In the genomic region with DNA sequence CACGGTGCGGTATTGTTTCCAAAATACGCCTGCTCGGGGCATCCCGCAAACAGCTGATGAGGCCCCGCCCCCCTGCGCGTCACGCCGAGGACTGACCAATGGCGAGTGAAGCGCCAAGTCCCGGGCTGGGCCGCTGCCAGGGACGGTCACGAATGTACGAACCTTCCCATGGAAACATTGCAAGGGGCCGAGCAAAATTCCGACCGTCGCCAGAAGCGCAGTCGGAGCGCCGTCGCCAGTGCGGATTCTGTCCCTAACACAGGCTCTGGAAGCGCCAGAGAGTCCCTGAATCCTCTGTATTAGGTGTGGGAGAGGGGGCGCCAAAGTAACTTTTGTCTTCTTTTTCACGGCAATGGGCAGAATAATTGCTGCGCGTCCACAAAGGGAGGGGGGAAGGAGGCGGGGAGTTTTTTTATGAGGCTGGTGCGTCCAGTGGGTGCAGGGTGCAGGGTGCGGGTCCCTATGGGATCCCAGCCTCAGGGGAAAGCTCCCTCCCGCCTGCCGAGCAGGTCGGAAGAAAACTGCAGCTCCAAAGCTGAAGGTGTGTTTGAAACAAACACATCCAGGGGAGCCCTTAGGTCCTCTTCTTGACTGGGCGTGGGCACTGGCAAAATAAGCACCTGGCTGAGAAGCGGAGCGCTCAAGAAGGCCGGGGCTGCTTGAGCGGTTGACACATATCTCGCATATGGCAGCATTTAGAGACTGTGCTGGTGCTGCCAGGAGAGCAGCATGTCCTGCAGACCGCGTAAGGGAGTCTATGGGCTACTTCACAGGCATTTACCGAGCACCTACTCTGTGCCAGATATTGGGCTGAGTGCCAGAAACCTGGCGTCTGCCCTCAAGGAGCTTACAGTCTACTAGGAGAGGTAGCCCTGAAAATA, we compare ENCODE assay signal across 8 cellular contexts. TPM values are rescaled to one million over a fixed set of nuclear protein-coding genes. Genes with fewer than 3 reads are reported as not detected.
DNase-seq lines count a peak whose midpoint lies in the region; ATAC-seq, FAIRE-seq and TF ChIP-seq lines count a peak whose summit lies in the region.

A gene with protein sequence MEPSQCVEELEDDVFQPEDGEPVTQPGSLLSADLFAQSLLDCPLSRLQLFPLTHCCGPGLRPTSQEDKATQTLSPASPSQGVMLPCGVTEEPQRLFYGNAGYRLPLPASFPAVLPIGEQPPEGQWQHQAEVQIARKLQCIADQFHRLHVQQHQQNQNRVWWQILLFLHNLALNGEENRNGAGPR (minus strand): TSS at position 25 of the 881 bp plus-strand sequence. CDS start 2,793 bp downstream, outside the sequence.

- H3K4me3 ChIP-seq in Loucy (ENCODE audit: low read length, poor library complexity, severe bottlenecking) = peak within 1 kb of the TSS; percentile 73
- H3K4me3 ChIP-seq in RWPE2 (ENCODE audit: severe bottlenecking) = peak within 1 kb of the TSS; percentile 56
- H3K4me3 ChIP-seq in fibroblast of villous mesenchyme (ENCODE audit: low read depth, low read length) = peak within 1 kb of the TSS; percentile 88
- H3K4me3 ChIP-seq in neural cell (ENCODE audit: low read length) = peak within 1 kb of the TSS; percentile 79

- H3K9me3 ChIP-seq in Loucy (ENCODE audit: insufficient read depth, low read depth, low read length) (no peaks in the 10 kb centered on the region), RWPE2 (ENCODE audit: severe bottlenecking) (no peaks in the 10 kb centered on the region), neural cell (ENCODE audit: low read length) (no peaks in the 10 kb centered on the region)

- H3K9ac ChIP-seq in Loucy (ENCODE audit: low read depth, low read length, poor library complexity, severe bottlenecking) (peak within 1 kb of the TSS; percentile 56), neural cell (ENCODE audit: low read length) (peak within 1 kb of the TSS; percentile 66)

- H3K4me1 ChIP-seq in Loucy (ENCODE audit: insufficient read depth, low read length, poor library complexity, severe bottlenecking) = peaks cover 48% of the 10 kb centered on the region
- H3K4me1 ChIP-seq in RWPE2 (ENCODE audit: insufficient read depth, poor library complexity, severe bottlenecking) = peaks cover 24% of the 10 kb centered on the region

- H3K27ac Mint-ChIP-seq in stimulated activated naive CD8-positive, alpha-beta T cell treated with anti-CD3 and anti-CD28 coated beads, Interleukin-15, amount 100 ng/mL, for 72 hours = peak within 1 kb of the TSS; percentile 75 to 86

- peak within 1 kb of the TSS; percentile 93 for H3K4me3 Mint-ChIP-seq in stimulated activated naive CD8-positive, alpha-beta T cell treated with anti-CD3 and anti-CD28 coated beads, Interleukin-15, amount 100 ng/mL, for 72 hours

- peaks cover 48% of the 10 kb centered on the region for H3K4me1 Mint-ChIP-seq in stimulated activated naive CD8-positive, alpha-beta T cell treated with anti-CD3 and anti-CD28 coated beads, Interleukin-15, amount 100 ng/mL, for 72 hours

- H3K36me3 ChIP-seq in Loucy (ENCODE audit: insufficient read depth, low read length) (no peaks in the 10 kb centered on the region), RWPE2 (ENCODE audit: low read depth) (no peaks in the 10 kb centered on the region), neural cell (ENCODE audit: insufficient read depth, low read length) (no peaks in the 10 kb centered on the region)

- H3K4me2 ChIP-seq in Loucy (ENCODE audit: low read depth, low read length, poor library complexity, severe bottlenecking) (peak within 1 kb of the TSS; percentile 72), neural cell (ENCODE audit: low read length) (peak within 1 kb of the TSS; percentile 78)

- TF ChIP-seq RAD21 in neural cell (conservative IDR thresholded peaks at IDR 0.05) = peak; percentile 48

- no peaks in the 10 kb centered on the region; the same call in 1 of the 2 replicates for H3K79me2 ChIP-seq in Loucy (ENCODE audit: insufficient read depth, low read length)
- H3K79me2 ChIP-seq in neural cell (replicated peaks; ENCODE audit: insufficient read depth, low read length) = no peaks in the 10 kb centered on the region

- H2AFZ ChIP-seq in Loucy (ENCODE audit: low read length) = peak within 1 kb of the TSS; percentile 77
- peak within 1 kb of the TSS; percentile 60 for H2AFZ ChIP-seq in neural cell (ENCODE audit: low read depth, low read length)

- ATAC-seq in RWPE2 (ENCODE audit: low read depth) = peak; percentile 72
- ATAC-seq in stimulated activated naive CD8-positive, alpha-beta T cell treated with anti-CD3 and anti-CD28 coated beads, Interleukin-15, amount 100 ng/mL, for 72 hours = peak; percentile 82

- no peak for TF ChIP-seq EP300 in neural cell (conservative IDR thresholded peaks at IDR 0.05; ENCODE audit: poor library complexity, severe bottlenecking)

- peak; percentile 99 for DNase-seq in EL
- peak; percentile 91 for DNase-seq in H54 (ENCODE audit: insufficient read length, low spot score)
- DNase-seq in RWPE2 (ENCODE audit: low spot score) = peak; percentile 100
- DNase-seq in activated T-helper 9 cell treated with anti-CD3 and anti-CD28 coated beads, Interleukin-2, amount 50 U/mL, for 16 hours (ENCODE audit: low read depth) = peak; percentile 98
- DNase-seq in fibroblast of villous mesenchyme (ENCODE audit: low read depth) = peak; percentile 99
- peak; percentile 97 to 98 for DNase-seq in stimulated activated naive CD8-positive, alpha-beta T cell treated with anti-CD3 and anti-CD28 coated beads, Interleukin-15, amount 100 ng/mL, for 72 hours

- peak within 1 kb of the TSS; percentile 23 for H3K27ac ChIP-seq in RWPE2 (ENCODE audit: poor library complexity, severe bottlenecking)
- H3K27ac ChIP-seq in neural cell (ENCODE audit: low read length) = no peak within 1 kb of the TSS

- FAIRE-seq in H54 (lab: Jason Lieb, UNC) = peak; percentile 53

- H3K27me3 ChIP-seq in Loucy (ENCODE audit: insufficient read depth, low read length, poor library complexity, severe bottlenecking) (no peaks in the 10 kb centered on the region), RWPE2 (ENCODE audit: insufficient read depth, poor library complexity, severe bottlenecking) (no peaks in the 10 kb centered on the region), neural cell (ENCODE audit: insufficient read depth, low read depth, low read length) (no peaks in the 10 kb centered on the region)

- no peaks in the 10 kb centered on the region for H4K20me1 ChIP-seq in Loucy (ENCODE audit: insufficient read depth, low read length, poor library complexity, severe bottlenecking)
- no peaks in the 10 kb centered on the region for H4K20me1 ChIP-seq in neural cell (ENCODE audit: insufficient read depth)

- H3K27me3 Mint-ChIP-seq in stimulated activated naive CD8-positive, alpha-beta T cell treated with anti-CD3 and anti-CD28 coated beads, Interleukin-15, amount 100 ng/mL, for 72 hours = peaks cover 25% of the 10 kb centered on the region

- TF ChIP-seq CTCF in Loucy (conservative IDR thresholded peaks at IDR 0.05; ENCODE audit: low read length) = peak; percentile 48
- TF ChIP-seq CTCF in RWPE2 (IDR thresholded peaks at IDR 0.05; ENCODE audit: poor library complexity, severe bottlenecking) = peak; percentile 78
- peak; percentile 33 for TF ChIP-seq CTCF in fibroblast of villous mesenchyme (IDR thresholded peaks at IDR 0.05; ENCODE audit: insufficient read depth, low read depth, low read length)
- peak; percentile 73 for TF ChIP-seq CTCF in neural cell (IDR thresholded peaks at IDR 0.05; ENCODE audit: poor library complexity, severe bottlenecking)

- TF ChIP-seq POLR2A in H54 (IDR thresholded peaks at IDR 0.05; ENCODE audit: low read depth, low read length) = no peak

- H3K9me2 ChIP-seq in Loucy (replicated peaks; ENCODE audit: low read depth, low read length) = no peaks in the 10 kb centered on the region
- no peaks in the 10 kb centered on the region for H3K9me2 ChIP-seq in neural cell (ENCODE audit: insufficient read depth, low read length)

- H3F3A ChIP-seq in Loucy (ENCODE audit: low read depth) (no peaks in the 10 kb centered on the region), neural cell (ENCODE audit: insufficient read depth, low read length, poor library complexity, severe bottlenecking) (no peaks in the 10 kb centered on the region)

- H3K9me3 Mint-ChIP-seq in stimulated activated naive CD8-positive, alpha-beta T cell treated with anti-CD3 and anti-CD28 coated beads, Interleukin-15, amount 100 ng/mL, for 72 hours = no peaks in the 10 kb centered on the region

TF ChIP-seq in neural cell, 6 proteins besides CTCF, POLR2A, EP300 and RAD21:
- TF ChIP-seq SMC3 (conservative IDR thresholded peaks at IDR 0.05; ENCODE audit: poor library complexity) = peak; percentile 58
- no peak for TF ChIP-seq TAF1 (IDR thresholded peaks at IDR 0.05; ENCODE audit: low read depth)
- no peak for TF ChIP-seq EZH2 (IDR thresholded peaks at IDR 0.05; ENCODE audit: borderline replicate concordance, insufficient read depth, low read length, poor library complexity, severe bottlenecking)
- TF ChIP-seq REST (IDR thresholded peaks at IDR 0.05; ENCODE audit: borderline replicate concordance) = no peak

RNA-seq across cellular contexts. Expression of the gene that starts here (rescaled TPM):
- 0.86 and 10.0 TPM in 2 replicates for total RNA-seq in fibroblast of villous mesenchyme
- polyA plus RNA-seq in neural cell = 5.7 and 5.8 TPM in 2 replicates
- polyA minus RNA-seq in neural cell = 8.0 and 10.5 TPM in 2 replicates
